Comparison of ENCODE assay signal across 27 cellular contexts in the genomic region with DNA sequence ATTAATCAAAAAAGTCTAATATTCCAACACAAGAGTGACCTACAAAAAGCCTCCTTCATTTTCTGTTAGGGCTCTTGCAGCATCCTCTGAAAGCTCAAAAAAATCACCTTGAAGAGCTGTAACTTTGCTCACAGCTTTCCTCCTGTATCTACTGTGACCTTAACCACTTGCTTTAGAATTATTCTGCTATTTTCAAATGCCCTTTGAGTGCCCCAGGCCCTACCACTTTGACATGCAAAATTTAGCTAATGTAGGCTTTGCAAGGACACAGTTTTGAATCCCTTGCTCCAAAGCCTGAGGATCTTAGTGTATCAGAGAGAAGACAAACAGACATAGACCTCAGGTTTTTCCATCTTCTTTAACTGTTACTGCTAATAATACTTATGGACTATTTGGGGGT.
"Had no signal": no experiment of that assay in that cellular context is flagged by ENCODE, and none has a peak within 500 bp of the region (broad histone marks: within the 10 kb centered on the region; RNA-seq: fewer than 3 reads in every experiment).

No MANE protein-coding gene starts in this region.

- H3K36me3 Mint-ChIP-seq: stimulated activated memory B cell treated with anti-CD40 and anti-IgM and Interleukin-4, amounts not matched to agents 10 μg/mL and 1 μg/mL and 100 μg/mL, for 72 hours; type B pancreatic cell had no signal

- H3K36me3 ChIP-seq: lower lobe of right lung, neutrophil, ovary, right atrium auricular region, right lobe of liver, tibial nerve, uterus had no signal

- DNase-seq: hypothalamus; kidney glomerular epithelial cell; left cardiac atrium; lower lobe of right lung; mammary epithelial cell; mesenchymal stem cell; naive thymus-derived CD8-positive, alpha-beta T cell; ovary; right lobe of liver; stimulated activated CD4-positive, alpha-beta T cell treated with anti-CD3 and anti-CD28 coated beads, Interleukin-1b, Interleukin-23, amount 100 ng/mL, for 48 hours; stimulated activated CD4-positive, alpha-beta T cell treated with anti-CD3 and anti-CD28 coated beads, Interleukin-2, amount 100 ng/mL, for 48 hours; stimulated activated CD4-positive, alpha-beta T cell treated with anti-CD3 and anti-CD28 coated beads, Interleukin-4, amount 100 ng/mL, for 4 hours; stimulated activated CD8-positive, alpha-beta memory T cell treated with anti-CD3 and anti-CD28 coated beads, Interleukin-4, amount 100 ng/mL, for 48 hours; stimulated activated naive CD4-positive, alpha-beta T cell treated with Interleukin-2 at 50 U/mL for 16 hours; stimulated activated naive CD8-positive, alpha-beta T cell treated with anti-CD3 and anti-CD28 coated beads, Interleukin-15, amount 100 ng/mL, for 72 hours; substantia nigra; uterus had no signal

- H3K27ac Mint-ChIP-seq: naive thymus-derived CD8-positive, alpha-beta T cell; nephron; progenitor cell of endocrine pancreas; stimulated activated memory B cell treated with anti-CD40 and anti-IgM and Interleukin-4, amounts not matched to agents 10 μg/mL and 1 μg/mL and 100 μg/mL, for 72 hours; stimulated activated naive CD8-positive, alpha-beta T cell treated with anti-CD3 and anti-CD28 coated beads, Interleukin-15, amount 100 ng/mL, for 72 hours; type B pancreatic cell had no signal

- H3K4me1 ChIP-seq: lower lobe of right lung, right atrium auricular region, right lobe of liver, tibial nerve, uterus had no signal

- H3K4me3 Mint-ChIP-seq: naive thymus-derived CD8-positive, alpha-beta T cell; nephron; neural crest cell; stimulated activated memory B cell treated with anti-CD40 and anti-IgM and Interleukin-4, amounts not matched to agents 10 μg/mL and 1 μg/mL and 100 μg/mL, for 72 hours; stimulated activated naive CD8-positive, alpha-beta T cell treated with anti-CD3 and anti-CD28 coated beads, Interleukin-15, amount 100 ng/mL, for 72 hours; type B pancreatic cell had no signal

- H3K4me1 Mint-ChIP-seq: naive thymus-derived CD8-positive, alpha-beta T cell; stimulated activated memory B cell treated with anti-CD40 and anti-IgM and Interleukin-4, amounts not matched to agents 10 μg/mL and 1 μg/mL and 100 μg/mL, for 72 hours; stimulated activated naive CD8-positive, alpha-beta T cell treated with anti-CD3 and anti-CD28 coated beads, Interleukin-15, amount 100 ng/mL, for 72 hours had no signal

- ATAC-seq: left cardiac atrium; left lobe of liver; lower lobe of right lung; naive thymus-derived CD8-positive, alpha-beta T cell; right lobe of liver; stimulated activated memory B cell treated with anti-CD40 and anti-IgM and Interleukin-4, amounts not matched to agents 10 μg/mL and 1 μg/mL and 100 μg/mL, for 72 hours; stimulated activated naive CD8-positive, alpha-beta T cell treated with anti-CD3 and anti-CD28 coated beads, Interleukin-15, amount 100 ng/mL, for 72 hours had no signal

- H3K27me3 ChIP-seq: neutrophil, ovary, right atrium auricular region, right lobe of liver, tibial nerve, uterus had no signal

- H3K9me3 Mint-ChIP-seq: type B pancreatic cell had no signal

- H3K9me3 ChIP-seq: lower lobe of right lung, neutrophil, ovary, right atrium auricular region, right lobe of liver, tibial nerve, uterus had no signal

- H3K27me3 Mint-ChIP-seq: naive thymus-derived CD8-positive, alpha-beta T cell; progenitor cell of endocrine pancreas; stimulated activated memory B cell treated with anti-CD40 and anti-IgM and Interleukin-4, amounts not matched to agents 10 μg/mL and 1 μg/mL and 100 μg/mL, for 72 hours; stimulated activated naive CD8-positive, alpha-beta T cell treated with anti-CD3 and anti-CD28 coated beads, Interleukin-15, amount 100 ng/mL, for 72 hours had no signal

- H3K4me3 ChIP-seq: lower lobe of right lung, ovary, right atrium auricular region, right lobe of liver, smooth muscle cell, tibial nerve, uterus had no signal

- H3K27ac ChIP-seq: lower lobe of right lung, neutrophil, ovary, right atrium auricular region, right lobe of liver, tibial nerve, uterus had no signal
